Comparison of ENCODE assay signal across 7 cellular contexts in the genomic region with DNA sequence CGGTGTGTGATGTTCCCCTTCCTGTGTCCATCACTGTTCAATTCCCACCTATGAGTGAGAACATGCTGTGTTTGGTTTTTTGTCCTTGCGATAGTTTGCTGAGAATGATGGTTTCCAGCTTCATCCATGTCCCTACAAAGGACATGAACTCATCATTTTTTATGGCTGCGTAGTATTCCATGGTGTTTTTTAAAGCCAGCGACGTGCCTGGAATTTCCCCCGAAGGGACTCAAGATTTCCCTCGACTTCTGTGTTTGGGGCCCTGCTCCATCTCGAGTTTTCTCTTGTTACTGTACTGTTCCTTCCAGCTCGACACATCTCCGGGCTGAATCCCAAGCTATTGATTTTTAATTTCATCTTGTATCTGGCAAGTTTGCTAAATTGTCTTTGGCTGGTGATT. TPM values are rescaled to one million over a fixed set of nuclear protein-coding genes. Genes with fewer than 3 reads are reported as not detected.
DNase-seq lines count a peak whose midpoint lies in the region; ATAC-seq, FAIRE-seq and TF ChIP-seq lines count a peak whose summit lies in the region.
"Not testable (repeated sequence)": the region's sequence is repeated elsewhere in the genome, so short reads cannot be mapped to it uniquely, and the experiment has no call there.

No MANE protein-coding gene starts in this region.

- not testable (repeated sequence) for H3K4me3 ChIP-seq in K562; esophagus muscularis mucosa; right atrium auricular region; osteoblast (ENCODE audit: insufficient read depth, low read length); stomach smooth muscle (ENCODE audit: low read length in 2 of 2); transverse colon

- not testable (repeated sequence) for H3K36me3 ChIP-seq in K562 (ENCODE audit: control insufficient read depth, insufficient read depth, low read length); esophagus muscularis mucosa; right atrium auricular region; osteoblast (ENCODE audit: insufficient read depth, low read length); stomach smooth muscle (ENCODE audit: control insufficient read depth in 2 of 2, insufficient read depth in 2 of 2, low read length in 2 of 2); transverse colon

- BruUV-seq in K562 (replicated peaks; lab: Mats Ljungman, UMichigan): not testable (repeated sequence)

- H3K9me3 ChIP-seq in K562 (replicated peaks; ENCODE audit: control insufficient read depth, insufficient read depth, low read depth, low read length); esophagus muscularis mucosa; right atrium auricular region; osteoblast (ENCODE audit: low read depth, low read length); stomach smooth muscle (ENCODE audit: control insufficient read depth in 2 of 2, low read length in 2 of 2); transverse colon: not testable (repeated sequence)

- peaks cover 2 to 16% (median 6%) of the 10 kb centered on the region in 7 donors for H3K9me3 Mint-ChIP-seq in CD14-positive monocyte

- not testable (repeated sequence) for TF ChIP-seq CTCF in CD14-positive monocyte (IDR thresholded peaks at IDR 0.05); K562 (IDR thresholded peaks at IDR 0.05 in 2 of 3, conservative IDR thresholded peaks at IDR 0.05 in 1 of 3; ENCODE audit: insufficient read depth in 2 of 3, low read depth in 1 of 3, low read length in 3 of 3); esophagus muscularis mucosa (IDR thresholded peaks at IDR 0.05); right atrium auricular region (IDR thresholded peaks at IDR 0.05); osteoblast (IDR thresholded peaks at IDR 0.05; ENCODE audit: extremely low read depth, low read depth, low read length); transverse colon (IDR thresholded peaks at IDR 0.05)

- H3K27me3 Mint-ChIP-seq in CD14-positive monocyte (ENCODE audit: low read depth in 3 of 3): peaks cover 4 to 20% (median 14%) of the 10 kb centered on the region in 3 donors

- WGBS in K562 (ENCODE audit: insufficient coverage, low coverage, missing lambda C conversion rate): 8% methylated on average over 9 of the region's 10 CpGs
- 85% methylated on average over 10 of the region's 10 CpGs for WGBS in esophagus muscularis mucosa
- 85 to 92% methylated on average over 7 to 9 of the region's 10 CpGs for WGBS in transverse colon (ENCODE audit: low coverage in 1 of 2), 2 donors

- POLR2A ChIA-PET in K562 (lab: Yijun Ruan, JAX): interaction anchor here (0.6 kb wide), 1 partner anchor 683 kb away, joined by 3 read pairs; no protein-coding TSS in a partner anchor

- not testable (repeated sequence) for TF ChIP-seq RAD21 in K562 (CRISPR knock-in tag; conservative IDR thresholded peaks at IDR 0.05 in 1 of 2, IDR thresholded peaks at IDR 0.05 in 1 of 2)

- not testable (repeated sequence) for H3K4me3 Mint-ChIP-seq in CD14-positive monocyte

- not testable (repeated sequence) for H2AFZ ChIP-seq in K562 (ENCODE audit: low read depth, low read length); osteoblast (ENCODE audit: low read length)

- not testable (repeated sequence) for H3K9me1 ChIP-seq in K562 (ENCODE audit: control insufficient read depth, insufficient read depth, low read length)

- not testable (repeated sequence) for ATAC-seq in K562

- not testable (repeated sequence) for TF ChIP-seq POLR2A in K562 (conservative IDR thresholded peaks at IDR 0.05); esophagus muscularis mucosa (IDR thresholded peaks at IDR 0.05; ENCODE audit: low read depth); transverse colon (IDR thresholded peaks at IDR 0.05)

- peak; percentile 11 for DNase-seq in CD14-positive monocyte (ENCODE audit: low spot score)
- not testable (repeated sequence) for DNase-seq in K562 (ENCODE audit: extremely low read depth in 1 of 4, low spot score in 3 of 4); esophagus muscularis mucosa (ENCODE audit: extremely low spot score); right atrium auricular region (ENCODE audit: low spot score); transverse colon
- DNase-seq in osteoblast (ENCODE audit: insufficient read length, low spot score, missing footprints): peak; percentile 8

- H3K4me1 Mint-ChIP-seq in CD14-positive monocyte: not testable (repeated sequence)

- H3K27ac Mint-ChIP-seq in CD14-positive monocyte: not testable (repeated sequence)

- H3K9ac ChIP-seq in K562 (ENCODE audit: insufficient read depth in 1 of 2, low read depth in 2 of 2, low read length in 2 of 2): not testable (repeated sequence)
- peak overlapping the region; percentile 69 to 72 for H3K9ac ChIP-seq in stomach smooth muscle (ENCODE audit: low read length in 2 of 2)

- CTCF ChIA-PET in K562 (lab: Yijun Ruan, JAX; ENCODE audit: low intra/inter-chr PET ratio): not testable (repeated sequence)

- H3K4me2 ChIP-seq in K562 (ENCODE audit: insufficient read depth, low read length); osteoblast (ENCODE audit: insufficient read depth, low read length): not testable (repeated sequence)

- not testable (repeated sequence) for H3K36me3 Mint-ChIP-seq in CD14-positive monocyte

- FAIRE-seq in K562 (lab: Jason Lieb, UNC): not testable (repeated sequence)

- H3K27me3 ChIP-seq in K562 (ENCODE audit: control insufficient read depth in 2 of 2, insufficient read depth in 2 of 2, low read length in 2 of 2): peaks cover 43 to 60% of the 10 kb centered on the region in 2 experiments
- not testable (repeated sequence) for H3K27me3 ChIP-seq in esophagus muscularis mucosa; right atrium auricular region; stomach smooth muscle (ENCODE audit: control insufficient read depth in 1 of 2, insufficient read depth in 2 of 2, low read length in 2 of 2); transverse colon
- H3K27me3 ChIP-seq in osteoblast (ENCODE audit: insufficient read depth, low read length): peaks cover 14% of the 10 kb centered on the region

- in situ Hi-C loops in K562 (cut with MboI): not testable (repeated sequence)
- in situ Hi-C loops in transverse colon (cut with MboI; ENCODE audit: low pct_ligation_motif_present in 1 of 4, low pct_unique_long_range_greater_than_20kb in 1 of 4, low sequenced_read_pairs in 3 of 4): loop anchor here in 1 of 4 donors (25.0 kb wide), 1 partner anchor 160 kb away; no protein-coding TSS in a partner anchor

- intact Hi-C loops in CD14-positive monocyte (cut with micrococcal nuclease); K562 (cut with micrococcal nuclease); esophagus muscularis mucosa (cut with DNase I); transverse colon (cut with DNase I; ENCODE audit: low total_unique reads): not testable (repeated sequence)

- H3K79me2 ChIP-seq in K562 (ENCODE audit: control insufficient read depth, insufficient read depth, low read length); osteoblast (ENCODE audit: insufficient read depth, low read length): not testable (repeated sequence)

- not testable (repeated sequence) for H4K20me1 ChIP-seq in K562 (replicated peaks; ENCODE audit: control insufficient read depth, insufficient read depth, low read length); osteoblast (ENCODE audit: insufficient read depth, low read length)

- not testable (repeated sequence) for H3K27ac ChIP-seq in K562 (ENCODE audit: extremely low read depth, low read depth, low read length); osteoblast (ENCODE audit: low read depth, low read length)
- H3K27ac ChIP-seq in esophagus muscularis mucosa (replicated peaks in 1 of 4) (peak overlapping the region in 3 of 4 donors; percentile 75 to 79 (median 76)), right atrium auricular region (peak overlapping the region; percentile 76 to 84), stomach smooth muscle (ENCODE audit: low read length) (peak overlapping the region; percentile 93), transverse colon (peak overlapping the region; percentile 61 to 80 (median 71))

- TF ChIP-seq EP300 in K562 (IDR thresholded peaks at IDR 0.05; ENCODE audit: low read length); esophagus muscularis mucosa (IDR thresholded peaks at IDR 0.05); transverse colon (IDR thresholded peaks at IDR 0.05; ENCODE audit: low read depth): not testable (repeated sequence)

- H3K4me1 ChIP-seq in K562 (replicated peaks in 1 of 2; ENCODE audit: control insufficient read depth in 2 of 2, insufficient read depth in 2 of 2, low read length in 2 of 2) (peaks cover 8 to 21% of the 10 kb centered on the region in 2 experiments; a peak in 4 of 5 replicates), esophagus muscularis mucosa (peaks cover 14 to 46% (median 42%) of the 10 kb centered on the region in 4 donors), right atrium auricular region (peaks cover 0 to 38% of the 10 kb centered on the region in 2 donors), stomach smooth muscle (ENCODE audit: control insufficient read depth, insufficient read depth, low read length) (peaks cover 37% of the 10 kb centered on the region), transverse colon (peaks cover 7 to 18% (median 10%) of the 10 kb centered on the region in 4 donors)
- H3K4me1 ChIP-seq in osteoblast (ENCODE audit: insufficient read depth, low read length): not testable (repeated sequence)

RNA-seq across cellular contexts. Expression of a gene that starts 29.0 kb away (rescaled TPM):
- polyA plus RNA-seq in CD14-positive monocyte: under 1 TPM; 0.08 to 0.10 TPM
- 0.32 and 1.5 TPM in 2 replicates for total RNA-seq in K562 (2011; cell fraction: chromatin; rRNA removed; ENCODE audit: low replicate concordance)
- 1.7 and 3.8 TPM in 2 replicates for total RNA-seq in K562 (2011; cell fraction: nucleolus; rRNA removed)
- total RNA-seq in K562 (2011; cell fraction: nucleoplasm; rRNA removed): 1.2 and 1.4 TPM in 2 replicates
- 0.14 and 0.53 TPM in 2 replicates for total RNA-seq in K562 (2014; rRNA removed)
- 0.13 TPM in 1 of 2 replicates, not detected in the other for total RNA-seq in K562 (2014; rRNA removed; fragmentation: Illumina TruSeq; extraction: Trizol)
- 0.04 and 0.14 TPM in 2 replicates for total RNA-seq in K562 (2015; rRNA removed; fragmentation: Illumina TruSeq; extraction: Trizol)
- total RNA-seq in K562 (2021): 1.2 and 1.3 TPM in 2 replicates
- 0.10 and 0.39 TPM in 2 replicates for polyA plus RNA-seq in K562 (2011; rRNA removed)
- 0.21 and 0.48 TPM in 2 replicates for polyA plus RNA-seq in K562 (2011; cell fraction: cytosol; rRNA removed)
- 3.8 and 4.4 TPM in 2 replicates for polyA plus RNA-seq in K562 (2011; cell fraction: nucleus; rRNA removed)
- polyA plus RNA-seq in K562 (2012): 0.57 and 1.5 TPM in 2 replicates
- polyA plus RNA-seq in K562 (2014; fragmentation: Illumina TruSeq; extraction: Trizol): 0.07 and 0.21 TPM in 2 replicates
- not detected for polyA plus RNA-seq in K562 (2014; fragmentation: Nextera tagmentation; extraction: Ambion mirVana)
- 0.50 and 0.76 TPM in 2 replicates for polyA plus RNA-seq in K562 (2014; rRNA removed)
- polyA minus RNA-seq in K562 (2011; rRNA and poly(A)+ RNA removed): not detected in 2 replicates
- 1.5 TPM in 1 of 2 replicates, not detected in the other for polyA minus RNA-seq in K562 (2011; cell fraction: cytosol; rRNA and poly(A)+ RNA removed)
- polyA minus RNA-seq in K562 (2011; cell fraction: nucleus; rRNA and poly(A)+ RNA removed): 0.40 and 1.2 TPM in 2 replicates
- total RNA-seq in esophagus muscularis mucosa: 1,000 to 10,000 TPM in 2 of 4 donors, 100 to 1,000 TPM in 2; 646 to 1,432 (median 1,078) TPM
- total RNA-seq in right atrium auricular region: 100 to 1,000 TPM; 201 to 278 TPM
- total RNA-seq in osteoblast: 1,531 and 1,612 TPM in 2 replicates
- total RNA-seq in transverse colon: 100 to 1,000 TPM; 166 to 580 (median 346) TPM

Comparison
In these comparisons a context has a peak if more than half of its experiments do, and no peak if none do; other contexts are left out.
1. RNA of a gene that starts 29.0 kb away (total RNA-seq): 1,531 to 1,612 TPM in osteoblast, 646 to 1,432 TPM in esophagus muscularis mucosa, 166 to 580 TPM in transverse colon and 201 to 278 TPM in right atrium auricular region; 0.04 to 3.8 TPM in K562; every median in the first group is over 10 times any median in the second.